ENCODE assay signal across 10 cellular contexts in the genomic region with DNA sequence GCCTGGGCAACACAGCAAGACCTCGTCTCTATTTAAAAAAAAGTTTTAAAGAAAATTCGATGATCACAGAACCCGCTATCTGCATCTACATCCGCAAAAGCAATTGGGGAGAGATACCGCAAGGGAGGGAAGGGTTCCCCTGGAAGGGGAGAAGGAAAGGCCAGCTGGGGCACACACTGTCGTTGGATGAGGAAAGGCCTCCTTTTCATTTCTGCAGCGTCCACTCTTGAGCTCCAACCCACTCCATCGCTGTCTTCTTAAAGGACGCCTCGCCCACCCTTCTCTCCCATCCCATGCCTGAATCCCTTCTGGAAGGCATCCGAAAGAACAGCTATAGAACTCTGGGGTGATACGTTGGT. TPM values are rescaled to one million over a fixed set of nuclear protein-coding genes. Genes with fewer than 3 reads are reported as not detected.
DNase-seq lines count a peak whose midpoint lies in the region; ATAC-seq, FAIRE-seq and TF ChIP-seq lines count a peak whose summit lies in the region.
"Had no signal": no experiment of that assay in that cellular context is flagged by ENCODE, and none has a peak within 500 bp of the region (broad histone marks: within the 10 kb centered on the region; RNA-seq: fewer than 3 reads in every experiment).

No MANE protein-coding gene starts in this region.

- no peak for TF ChIP-seq POLR2A in tibial nerve (IDR thresholded peaks at IDR 0.05)

- peaks cover 25% of the 10 kb centered on the region for H3K36me3 Mint-ChIP-seq in activated CD8-positive, alpha-beta memory T cell treated with anti-CD3 and anti-CD28 coated beads, Interleukin-2, amount 10 ng/mL, durations not matched to agents 7 days and 5 days

- H2BK5ac ChIP-seq in mesendoderm (ENCODE audit: low read length): no peak overlapping the region

- peaks cover 24% of the 10 kb centered on the region for H3K27me3 ChIP-seq in bronchial epithelial cell (ENCODE audit: control insufficient read depth, insufficient read depth, low read length)
- peaks cover 2% of the 10 kb centered on the region for H3K27me3 ChIP-seq in mesendoderm (ENCODE audit: insufficient read depth, low read length, poor library complexity)
- H3K27me3 ChIP-seq in tibial nerve: peaks cover 3 to 50% of the 10 kb centered on the region in 2 donors

- H3K4me1 Mint-ChIP-seq in activated CD8-positive, alpha-beta memory T cell treated with anti-CD3 and anti-CD28 coated beads, Interleukin-2, amount 10 ng/mL, durations not matched to agents 7 days and 5 days: peaks cover 36% of the 10 kb centered on the region

- H3K4ac ChIP-seq in mesendoderm (ENCODE audit: low read depth, low read length): peak overlapping the region; percentile 39

- H2BK120ac ChIP-seq in mesendoderm (ENCODE audit: low read depth, low read length): no peak overlapping the region

- no peak overlapping the region for H3K4me3 Mint-ChIP-seq in activated CD8-positive, alpha-beta memory T cell treated with anti-CD3 and anti-CD28 coated beads, Interleukin-2, amount 10 ng/mL, durations not matched to agents 7 days and 5 days

- H3K79me1 ChIP-seq in mesendoderm (ENCODE audit: low read length): peaks cover 5% of the 10 kb centered on the region

- FAIRE-seq in bronchial epithelial cell (lab: Jason Lieb, UNC): no peak

- peaks cover 5% of the 10 kb centered on the region for H3K36me3 ChIP-seq in bronchial epithelial cell (ENCODE audit: control insufficient read depth, insufficient read depth, low read length)
- H3K36me3 ChIP-seq in mesendoderm (ENCODE audit: control insufficient read depth, insufficient read depth, low read length): peaks cover 3% of the 10 kb centered on the region
- H3K36me3 ChIP-seq in tibial nerve: peaks cover 0 to 32% (median 6%) of the 10 kb centered on the region in 3 donors

- H2AK5ac ChIP-seq in mesendoderm (ENCODE audit: low read length): no peak overlapping the region

- H3K9ac ChIP-seq in mesendoderm (ENCODE audit: low read length): peak overlapping the region; percentile 96

- ATAC-seq in activated CD8-positive, alpha-beta memory T cell treated with anti-CD3 and anti-CD28 coated beads, Interleukin-2, amount 10 ng/mL, durations not matched to agents 7 days and 5 days: no peak
- ATAC-seq in HG02759 (IDR thresholded peaks at IDR 0.05; ENCODE audit: unreplicated experiment): no peak

- H2BK15ac ChIP-seq in mesendoderm (replicated peaks; ENCODE audit: low read depth): no peak overlapping the region

- peak overlapping the region; percentile 84 for H4K5ac ChIP-seq in mesendoderm (ENCODE audit: low read length)

- peaks cover 5% of the 10 kb centered on the region for H3K4me1 ChIP-seq in mesendoderm (ENCODE audit: control insufficient read depth, low read depth, low read length)
- peaks cover 0 to 54% (median 12%) of the 10 kb centered on the region in 4 donors for H3K4me1 ChIP-seq in tibial nerve

- CTCF ChIA-PET in activated CD8-positive, alpha-beta memory T cell treated with anti-CD3 and anti-CD28 coated beads, Interleukin-2, amount 10 ng/mL, durations not matched to agents 7 days and 5 days (lab: Charles Lee): interaction anchor here (1.3 kb wide), 1 partner anchor 25 kb away, joined by 4 read pairs; no protein-coding TSS in a partner anchor

- no peak overlapping the region for H3K23ac ChIP-seq in mesendoderm (ENCODE audit: low read length)

- H4K8ac ChIP-seq in mesendoderm (ENCODE audit: low read depth, low read length): no peak overlapping the region

- peak overlapping the region; percentile 92 for H3K4me2 ChIP-seq in mesendoderm (ENCODE audit: low read length)

- H3K79me2 ChIP-seq in mesendoderm (ENCODE audit: control insufficient read depth, insufficient read depth, low read length): no peaks in the 10 kb centered on the region

- no CpG with 5 or more reads among the region's 12 CpGs for WGBS in mesendoderm (ENCODE audit: extremely low coverage, insufficient coverage, low lambda C conversion rate)
- 34 to 44% methylated on average over 12 of the region's 12 CpGs for WGBS in tibial nerve, 2 donors

- H3K9me3 Mint-ChIP-seq in activated CD8-positive, alpha-beta memory T cell treated with anti-CD3 and anti-CD28 coated beads, Interleukin-2, amount 10 ng/mL, durations not matched to agents 7 days and 5 days (ENCODE audit: low read depth): no peaks in the 10 kb centered on the region

- peak overlapping the region; percentile 52 for H3K18ac ChIP-seq in mesendoderm (ENCODE audit: low read length)

- DNase-seq in activated CD8-positive, alpha-beta memory T cell treated with anti-CD3 and anti-CD28 coated beads, Interleukin-2, amount 10 ng/mL, durations not matched to agents 7 days and 5 days: no peak
- no peak for DNase-seq in activated CD8-positive, alpha-beta memory T cell treated with anti-CD3 and anti-CD28 coated beads for 24 hours
- no peak for DNase-seq in bronchial epithelial cell (ENCODE audit: low read depth)
- no peak for DNase-seq in mesendoderm
- DNase-seq in tibial nerve (ENCODE audit: low spot score in 2 of 2): no peak
- DNase-seq in amniotic stem cell (lab: John Stamatoyannopoulos, UW): no peak
- no peak for DNase-seq in A172 (ENCODE audit: low spot score)

- H3K9me3 ChIP-seq in tibial nerve: no peaks in the 10 kb centered on the region
- H3K9me3 ChIP-seq: body of pancreas had no signal

- peak overlapping the region; percentile 98 for H3K56ac ChIP-seq in mesendoderm (ENCODE audit: low read length)

- H3K27ac Mint-ChIP-seq in activated CD8-positive, alpha-beta memory T cell treated with anti-CD3 and anti-CD28 coated beads, Interleukin-2, amount 10 ng/mL, durations not matched to agents 7 days and 5 days: peak overlapping the region; percentile 30

- H3K27ac ChIP-seq in mesendoderm (ENCODE audit: low read depth, low read length): no peak overlapping the region
- no peak overlapping the region for H3K27ac ChIP-seq in tibial nerve
- H3K27ac ChIP-seq: body of pancreas had no signal

- TF ChIP-seq CTCF in bronchial epithelial cell (IDR thresholded peaks at IDR 0.05; ENCODE audit: insufficient read depth, low read length, severe bottlenecking) (no peak), tibial nerve (IDR thresholded peaks at IDR 0.05) (no peak)

- H3K4me3 ChIP-seq in bronchial epithelial cell (ENCODE audit: low read depth, low read length) (peak overlapping the region; percentile 40), mesendoderm (ENCODE audit: low read length) (peak overlapping the region; percentile 64), tibial nerve (peak overlapping the region; percentile 17 to 49 (median 44))

- peaks cover 15% of the 10 kb centered on the region for H3K27me3 Mint-ChIP-seq in activated CD8-positive, alpha-beta memory T cell treated with anti-CD3 and anti-CD28 coated beads, Interleukin-2, amount 10 ng/mL, durations not matched to agents 7 days and 5 days

- no peak for TF ChIP-seq EP300 in tibial nerve (IDR thresholded peaks at IDR 0.05)

RNA-seq across cellular contexts. Expression of gene PRKCG, which starts 3.2 kb away (rescaled TPM):
- total RNA-seq in activated CD8-positive, alpha-beta memory T cell treated with anti-CD3 and anti-CD28 coated beads, Interleukin-2, amount 10 ng/mL, durations not matched to agents 7 days and 5 days: not detected
- total RNA-seq in bronchial epithelial cell (not detected in 2 replicates), tibial nerve (not detected)
- 1.8 TPM for polyA plus RNA-seq in mesendoderm (2013, experiment 1 of 2)
- polyA plus RNA-seq in mesendoderm (2013, experiment 2 of 2): 2.0 TPM
- total RNA-seq in A172 (2014; rRNA removed; shearing (Covaris generic)): 2.2 TPM in 1 of 2 replicates, not detected in the other

RNA-seq across cellular contexts. Expression of gene MYADM, which starts 11.1 kb away (rescaled TPM):
- total RNA-seq in activated CD8-positive, alpha-beta memory T cell treated with anti-CD3 and anti-CD28 coated beads, Interleukin-2, amount 10 ng/mL, durations not matched to agents 7 days and 5 days: 10 to 100 TPM; 52.2 to 69.4 TPM
- total RNA-seq in bronchial epithelial cell (1.3 and 1.4 TPM in 2 replicates), tibial nerve (10 to 100 TPM; 27.3 to 37.7 (median 31.9) TPM)
- polyA plus RNA-seq in mesendoderm (2013, experiment 1 of 2): 133 TPM
- 128 TPM for polyA plus RNA-seq in mesendoderm (2013, experiment 2 of 2)
- 34.9 and 49.7 TPM in 2 replicates for total RNA-seq in A172 (2014; rRNA removed; shearing (Covaris generic))

RNA-seq across cellular contexts. Expression of gene CACNG7, which starts 30.3 kb away (rescaled TPM):
- not detected for total RNA-seq in activated CD8-positive, alpha-beta memory T cell treated with anti-CD3 and anti-CD28 coated beads, Interleukin-2, amount 10 ng/mL, durations not matched to agents 7 days and 5 days
- total RNA-seq in bronchial epithelial cell: not detected in 2 replicates
- 5.9 TPM for polyA plus RNA-seq in mesendoderm (2013, experiment 1 of 2)
- polyA plus RNA-seq in mesendoderm (2013, experiment 2 of 2): 5.7 TPM
- total RNA-seq in tibial nerve: not detected
- 0.07 TPM in 1 of 2 replicates, not detected in the other for total RNA-seq in A172 (2014; rRNA removed; shearing (Covaris generic))
- total RNA-seq: body of pancreas, T-cell had no signal

RNA-seq across cellular contexts. Expression of gene NLRP12, which starts 54.7 kb away (rescaled TPM):
- total RNA-seq in activated CD8-positive, alpha-beta memory T cell treated with anti-CD3 and anti-CD28 coated beads, Interleukin-2, amount 10 ng/mL, durations not matched to agents 7 days and 5 days: not detected
- total RNA-seq in bronchial epithelial cell: under 0.01 TPM in 1 of 2 replicates, not detected in the other
- 1.0 TPM for polyA plus RNA-seq in mesendoderm (2013, experiment 1 of 2)
- polyA plus RNA-seq in mesendoderm (2013, experiment 2 of 2): 0.95 TPM
- total RNA-seq in tibial nerve: 1 to 10 TPM in 2 of 4 donors, under 1 TPM in 2; 0.42 to 2.9 (median 1.2) TPM
- not detected in 2 replicates for total RNA-seq in A172 (2014; rRNA removed; shearing (Covaris generic))
- total RNA-seq: T-cell had no signal

Comparison
In these comparisons a context has a peak if more than half of its experiments do, and no peak if none do; other contexts are left out.
1. RNA of gene MYADM, which starts 11.1 kb away (total RNA-seq): 52.2 to 69.4 TPM in activated CD8-positive, alpha-beta memory T cell treated with anti-CD3 and anti-CD28 coated beads, Interleukin-2, amount 10 ng/mL, durations not matched to agents 7 days and 5 days, 27.3 to 37.7 TPM in tibial nerve and 34.9 to 49.7 TPM in A172; 1.3 to 1.4 TPM in bronchial epithelial cell; every median in the first group is over 10 times any median in the second.
2. Peak in every context shown above with its lines, with median percentiles within 50 percentile points of each other: H3K4me3 ChIP-seq.